13 cellular contexts compared by ENCODE assay signal in the genomic region with DNA sequence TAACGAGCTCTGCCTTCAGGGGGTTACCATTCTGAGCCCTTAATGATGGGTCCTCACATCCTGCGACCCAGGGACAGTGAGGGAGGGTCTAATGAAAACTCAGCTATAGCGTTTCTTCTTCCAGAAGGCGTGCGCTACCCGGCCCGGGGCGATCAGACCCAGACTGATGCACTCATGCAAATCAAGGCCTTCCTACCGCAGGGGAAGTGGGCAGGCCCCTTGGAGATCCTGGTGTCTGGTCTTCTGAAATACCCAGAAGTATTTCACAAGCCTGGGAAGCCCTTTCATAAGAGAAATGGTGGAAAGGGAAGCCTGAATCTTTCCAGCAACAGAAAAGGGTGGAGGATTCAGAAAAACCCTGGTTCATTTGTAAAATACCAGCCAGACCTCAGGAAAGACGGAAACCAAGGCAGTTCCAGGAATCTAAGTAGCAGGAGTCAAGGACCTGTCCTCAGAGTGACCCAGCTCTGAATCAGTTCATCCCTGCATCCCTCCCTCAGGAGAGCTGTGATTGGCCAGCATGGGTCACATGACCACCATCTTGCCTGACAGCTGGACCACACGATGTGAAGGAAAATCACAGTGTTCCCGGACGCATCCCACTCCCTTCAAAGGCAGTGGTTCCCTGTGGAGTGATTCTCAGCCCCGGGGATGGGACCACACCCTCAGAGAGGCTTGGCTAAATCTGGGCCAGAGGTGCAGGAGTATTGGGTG. TPM values are rescaled to one million over a fixed set of nuclear protein-coding genes. Genes with fewer than 3 reads are reported as not detected.
DNase-seq lines count a peak whose midpoint lies in the region; ATAC-seq and TF ChIP-seq lines count a peak whose summit lies in the region.
"Had no signal": no experiment of that assay in that cellular context is flagged by ENCODE, and none has a peak within 500 bp of the region (broad histone marks: within the 10 kb centered on the region; RNA-seq: fewer than 3 reads in every experiment).

No MANE protein-coding gene starts in this region.

- TF ChIP-seq EP300 in SK-N-SH (IDR thresholded peaks at IDR 0.05; ENCODE audit: borderline replicate concordance in 1 of 2, low read depth in 1 of 2, low read length in 1 of 2) (no peak), sigmoid colon (IDR thresholded peaks at IDR 0.05) (no peak)

- no peak overlapping the region for H3K9ac ChIP-seq in SK-N-SH

- H3K36me3 Mint-ChIP-seq in CD14-positive monocyte: no peaks in the 10 kb centered on the region

- DNase-seq in SK-N-SH (peak; percentile 45), NB4 (ENCODE audit: low read depth) (peak; percentile 34), germinal center (ENCODE audit: low spot score) (peak; percentile 41), sigmoid colon (peak; percentile 43), CD14-positive monocyte (ENCODE audit: low spot score) (no peak), NCI-H69 (lab: John Stamatoyannopoulos, UW) (no peak)
- DNase-seq: amniotic stem cell, DND-41, NCI-H1105, NCI-H524 treated with DMSO at 0.1 percent for 48 hours had no signal

- TF ChIP-seq POLR2A in NB4 (IDR thresholded peaks at IDR 0.05; ENCODE audit: extremely low read depth, insufficient read length): no peak
- no peak for TF ChIP-seq POLR2A in sigmoid colon (IDR thresholded peaks at IDR 0.05)

- POLR2A ChIA-PET in SK-N-SH (lab: Yijun Ruan, JAX): no interaction called here

- H3K27me3 Mint-ChIP-seq in CD14-positive monocyte (ENCODE audit: low read depth in 3 of 3): peaks cover 5 to 11% (median 10%) of the 10 kb centered on the region in 3 donors

- H3K79me2 ChIP-seq in SK-N-SH (ENCODE audit: insufficient read depth): no peaks in the 10 kb centered on the region

- H3K4me1 ChIP-seq in SK-N-SH (ENCODE audit: control insufficient read depth in 1 of 2, insufficient read depth in 2 of 2, low read depth in 1 of 2, low read length in 1 of 2): peaks cover 0 to 3% of the 10 kb centered on the region in 2 experiments; a peak in 1 of 4 replicates
- H3K4me1 ChIP-seq in sigmoid colon: no peaks in the 10 kb centered on the region
- H3K4me1 ChIP-seq: esophagus muscularis mucosa had no signal

- H3K9me3 Mint-ChIP-seq in CD14-positive monocyte: no peaks in the 10 kb centered on the region

- H3K4me3 ChIP-seq in SK-N-SH (ENCODE audit: low read depth in 2 of 2, low read length in 1 of 2): no peak overlapping the region
- no peak overlapping the region for H3K4me3 ChIP-seq in NB4 (ENCODE audit: low read depth, low read length)
- H3K4me3 ChIP-seq in sigmoid colon: no peak overlapping the region
- H3K4me3 ChIP-seq: esophagus muscularis mucosa had no signal

- CTCF ChIA-PET in SK-N-SH (lab: Yijun Ruan, JAX): interaction anchor here (1.0 to 3.2 kb wide), 4 partner anchors 13 to 477 kb away, joined by 3 to 13 read pairs (median 4); no protein-coding TSS in a partner anchor

- no peaks in the 10 kb centered on the region for H3K36me3 ChIP-seq in SK-N-SH (replicated peaks in 1 of 2; ENCODE audit: control insufficient read depth in 1 of 2, insufficient read depth in 2 of 2, low read length in 1 of 2)
- H3K36me3 ChIP-seq in sigmoid colon: no peaks in the 10 kb centered on the region
- H3K36me3 ChIP-seq: esophagus muscularis mucosa had no signal

- H3K4me1 Mint-ChIP-seq in CD14-positive monocyte: peaks cover 14% of the 10 kb centered on the region

- H3K27ac Mint-ChIP-seq in CD14-positive monocyte: peak overlapping the region in 2 of 7 donors; percentile 15 to 76

- no peaks in the 10 kb centered on the region for H4K20me1 ChIP-seq in SK-N-SH (ENCODE audit: insufficient read depth)

- no peaks in the 10 kb centered on the region for H3K27me3 ChIP-seq in SK-N-SH (ENCODE audit: insufficient read depth)
- H3K27me3 ChIP-seq in sigmoid colon: no peaks in the 10 kb centered on the region
- H3K27me3 ChIP-seq: esophagus muscularis mucosa had no signal

- 79% methylated on average over 11 of the region's 14 CpGs for WGBS in SK-N-SH (ENCODE audit: low lambda C conversion rate)
- 80 to 86% methylated on average over 14 of the region's 14 CpGs for WGBS in sigmoid colon, 2 donors

- ATAC-seq in SK-N-SH treated with all-trans-retinoic acid at 6 μM for 48 hours: no peak
- ATAC-seq in HG03432 (IDR thresholded peaks at IDR 0.05; ENCODE audit: unreplicated experiment): no peak

- H2AFZ ChIP-seq in SK-N-SH (ENCODE audit: low read depth): no peak overlapping the region

- TF ChIP-seq CTCF in SK-N-SH (IDR thresholded peaks at IDR 0.05) (no peak), NB4 (IDR thresholded peaks at IDR 0.05; ENCODE audit: low read depth, low read length) (no peak), sigmoid colon (IDR thresholded peaks at IDR 0.05) (no peak), CD14-positive monocyte (IDR thresholded peaks at IDR 0.05) (no peak)

- no peaks in the 10 kb centered on the region for H3F3A ChIP-seq in SK-N-SH (replicated peaks; ENCODE audit: insufficient read depth)

- H3K9me3 ChIP-seq in SK-N-SH (no peaks in the 10 kb centered on the region), sigmoid colon (no peaks in the 10 kb centered on the region)
- H3K9me3 ChIP-seq: esophagus muscularis mucosa had no signal

- H3K27ac ChIP-seq in SK-N-SH (ENCODE audit: low read depth in 2 of 2, low read length in 1 of 2) (no peak overlapping the region), sigmoid colon (no peak overlapping the region)
- H3K27ac ChIP-seq: esophagus muscularis mucosa had no signal

- H3K4me3 Mint-ChIP-seq in CD14-positive monocyte: peak overlapping the region in 1 of 2 donors; percentile 51

- intact Hi-C loops in sigmoid colon (cut with DNase I): no loop called here
- intact Hi-C loops in CD14-positive monocyte (cut with micrococcal nuclease): no loop called here

- TF ChIP-seq RAD21 in SK-N-SH (IDR thresholded peaks at IDR 0.05; ENCODE audit: low read length): no peak

- no peak overlapping the region for H3K4me2 ChIP-seq in SK-N-SH

- no peaks in the 10 kb centered on the region for H3K9me2 ChIP-seq in SK-N-SH

TF ChIP-seq in SK-N-SH, 30 proteins besides CTCF, POLR2A, EP300 and RAD21:
- no peak for TF ChIP-seq SIN3A (IDR thresholded peaks at IDR 0.05; ENCODE audit: borderline replicate concordance, low read depth, low read length)
- TF ChIP-seq, protein P1, sequence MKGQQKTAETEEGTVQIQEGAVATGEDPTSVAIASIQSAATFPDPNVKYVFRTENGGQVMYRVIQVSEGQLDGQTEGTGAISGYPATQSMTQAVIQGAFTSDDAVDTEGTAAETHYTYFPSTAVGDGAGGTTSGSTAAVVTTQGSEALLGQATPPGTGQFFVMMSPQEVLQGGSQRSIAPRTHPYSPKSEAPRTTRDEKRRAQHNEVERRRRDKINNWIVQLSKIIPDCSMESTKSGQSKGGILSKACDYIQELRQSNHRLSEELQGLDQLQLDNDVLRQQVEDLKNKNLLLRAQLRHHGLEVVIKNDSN (IDR thresholded peaks at IDR 0.05; ENCODE audit: borderline replicate concordance, low read depth): peak; percentile 75; the same call in 1 of the 2 replicates

TF ChIP-seq in SK-N-SH treated with all-trans-retinoic acid at 6 μM for 48 hours, 23 proteins besides CTCF, POLR2A, EP300 and RAD21:
- TF ChIP-seq, protein P2, sequence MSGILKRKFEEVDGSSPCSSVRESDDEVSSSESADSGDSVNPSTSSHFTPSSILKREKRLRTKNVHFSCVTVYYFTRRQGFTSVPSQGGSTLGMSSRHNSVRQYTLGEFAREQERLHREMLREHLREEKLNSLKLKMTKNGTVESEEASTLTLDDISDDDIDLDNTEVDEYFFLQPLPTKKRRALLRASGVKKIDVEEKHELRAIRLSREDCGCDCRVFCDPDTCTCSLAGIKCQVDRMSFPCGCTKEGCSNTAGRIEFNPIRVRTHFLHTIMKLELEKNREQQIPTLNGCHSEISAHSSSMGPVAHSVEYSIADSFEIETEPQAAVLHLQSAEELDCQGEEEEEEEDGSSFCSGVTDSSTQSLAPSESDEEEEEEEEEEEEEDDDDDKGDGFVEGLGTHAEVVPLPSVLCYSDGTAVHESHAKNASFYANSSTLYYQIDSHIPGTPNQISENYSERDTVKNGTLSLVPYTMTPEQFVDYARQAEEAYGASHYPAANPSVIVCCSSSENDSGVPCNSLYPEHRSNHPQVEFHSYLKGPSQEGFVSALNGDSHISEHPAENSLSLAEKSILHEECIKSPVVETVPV (CRISPR knock-in tag; IDR thresholded peaks at IDR 0.05): no peak
- TF ChIP-seq, protein P3, sequence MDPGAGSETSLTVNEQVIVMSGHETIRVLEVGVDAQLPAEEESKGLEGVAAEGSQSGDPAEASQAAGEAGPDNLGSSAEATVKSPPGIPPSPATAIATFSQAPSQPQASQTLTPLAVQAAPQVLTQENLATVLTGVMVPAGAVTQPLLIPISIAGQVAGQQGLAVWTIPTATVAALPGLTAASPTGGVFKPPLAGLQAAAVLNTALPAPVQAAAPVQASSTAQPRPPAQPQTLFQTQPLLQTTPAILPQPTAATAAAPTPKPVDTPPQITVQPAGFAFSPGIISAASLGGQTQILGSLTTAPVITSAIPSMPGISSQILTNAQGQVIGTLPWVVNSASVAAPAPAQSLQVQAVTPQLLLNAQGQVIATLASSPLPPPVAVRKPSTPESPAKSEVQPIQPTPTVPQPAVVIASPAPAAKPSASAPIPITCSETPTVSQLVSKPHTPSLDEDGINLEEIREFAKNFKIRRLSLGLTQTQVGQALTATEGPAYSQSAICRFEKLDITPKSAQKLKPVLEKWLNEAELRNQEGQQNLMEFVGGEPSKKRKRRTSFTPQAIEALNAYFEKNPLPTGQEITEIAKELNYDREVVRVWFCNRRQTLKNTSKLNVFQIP (CRISPR knock-in tag; IDR thresholded peaks at IDR 0.05; ENCODE audit: borderline replicate concordance, low read depth): no peak
- no peak for TF ChIP-seq ZNF8 (CRISPR knock-in tag; IDR thresholded peaks at IDR 0.05)
TF ChIP-seq in SK-N-SH treated with all-trans-retinoic acid at 6 μM for 48 hours: peak in this region for 0.

RNA-seq across cellular contexts. Expression of a gene that starts 12.7 kb away (rescaled TPM):
- polyA plus RNA-seq in SK-N-SH (2012; rRNA removed): 6.7 and 7.1 TPM in 2 replicates
- 8.9 and 9.2 TPM in 2 replicates for polyA plus RNA-seq in SK-N-SH (2012; cell fraction: cytosol; rRNA removed)
- polyA plus RNA-seq in SK-N-SH (2012; cell fraction: nucleus; rRNA removed): 5.6 and 5.9 TPM in 2 replicates
- total RNA-seq in sigmoid colon: 1 to 10 TPM; 1.1 to 3.6 (median 1.5) TPM
- under 1 TPM in 2 of 3 donors, not detected in 1; 0.51 to 0.60 TPM for polyA plus RNA-seq in sigmoid colon
- not detected for polyA plus RNA-seq in CD14-positive monocyte

RNA-seq across cellular contexts. Expression of a gene that starts 51.4 kb away (rescaled TPM):
- polyA plus RNA-seq in SK-N-SH (2012; rRNA removed): 151 and 167 TPM in 2 replicates
- 249 and 348 TPM in 2 replicates for polyA plus RNA-seq in SK-N-SH (2012; cell fraction: cytosol; rRNA removed)
- 57.6 and 74.2 TPM in 2 replicates for polyA plus RNA-seq in SK-N-SH (2012; cell fraction: nucleus; rRNA removed)
- 1,000 to 10,000 TPM; 1,872 to 2,237 (median 1,948) TPM for total RNA-seq in sigmoid colon
- 100 to 1,000 TPM; 429 to 672 (median 586) TPM for polyA plus RNA-seq in sigmoid colon
- 10 to 100 TPM; 58.4 to 63.8 TPM for polyA plus RNA-seq in CD14-positive monocyte

Comparison
In these comparisons a context has a peak if more than half of its experiments do, and no peak if none do; other contexts are left out.
1. DNase-seq: peak in SK-N-SH (single experiment), NB4 (single experiment), germinal center (single experiment) and sigmoid colon (single experiment); none in CD14-positive monocyte (single experiment) and NCI-H69 (single experiment).